In genomic region chr21:9774901-9775593, GRCh38 we compare ENCODE assay signal across 6 cellular contexts.
DNase-seq lines count a peak whose midpoint lies in the region; ATAC-seq and TF ChIP-seq lines count a peak whose summit lies in the region.
"Not testable (repeated sequence)": the region's sequence is repeated elsewhere in the genome, so short reads cannot be mapped to it uniquely, and the experiment has no call there.

No MANE protein-coding gene starts in this region.

- H3K27ac Mint-ChIP-seq in activated naive CD8-positive, alpha-beta T cell treated with anti-CD3 and anti-CD28 coated beads, Interleukin-2, amount 50 U/mL, for 24 hours; osteocyte (ENCODE audit: unreplicated experiment): not testable (repeated sequence)

- intact Hi-C loops in colonic mucosa (cut with DNase I); esophagus muscularis mucosa (cut with DNase I); upper lobe of right lung (cut with DNase I): not testable (repeated sequence)

- not testable (repeated sequence) for TF ChIP-seq CTCF in colonic mucosa (IDR thresholded peaks at IDR 0.05); esophagus muscularis mucosa (IDR thresholded peaks at IDR 0.05); osteocyte (IDR thresholded peaks at IDR 0.05); upper lobe of right lung (IDR thresholded peaks at IDR 0.05)

- not testable (repeated sequence) for H3K36me3 ChIP-seq in colonic mucosa, esophagus muscularis mucosa, upper lobe of right lung

- H3K9ac ChIP-seq in colonic mucosa (ENCODE audit: low read depth in 2 of 2, low read length in 2 of 2), result not testable (repeated sequence)

- not testable (repeated sequence) for H3K27me3 ChIP-seq in colonic mucosa, upper lobe of right lung
- H3K27me3 ChIP-seq in esophagus muscularis mucosa, result peaks cover 0 to 51% (median 0%) of the 10 kb centered on the region in 4 donors

- 76% methylated on average over 10 of the region's 10 CpGs for WGBS in esophagus muscularis mucosa

- TF ChIP-seq POLR2A in esophagus muscularis mucosa (IDR thresholded peaks at IDR 0.05; ENCODE audit: low read depth), result not testable (repeated sequence)

- DNase-seq in activated naive CD8-positive, alpha-beta T cell treated with anti-CD3 and anti-CD28 coated beads, Interleukin-2, amount 50 U/mL, for 24 hours; upper lobe of right lung: not testable (repeated sequence)
- peak; percentile 13 for DNase-seq in colonic mucosa
- peak; percentile 91 for DNase-seq in esophagus muscularis mucosa (ENCODE audit: extremely low spot score)
- DNase-seq in mucosa of gallbladder (ENCODE audit: low spot score), result peak; percentile 10
- DNase-seq in osteocyte (ENCODE audit: extremely low spot score, unreplicated experiment), result peak; percentile 79

- H3K27me3 Mint-ChIP-seq in activated naive CD8-positive, alpha-beta T cell treated with anti-CD3 and anti-CD28 coated beads, Interleukin-2, amount 50 U/mL, for 24 hours; osteocyte (ENCODE audit: unreplicated experiment): not testable (repeated sequence)

- not testable (repeated sequence) for H3K4me3 ChIP-seq in colonic mucosa, esophagus muscularis mucosa, upper lobe of right lung

- TF ChIP-seq EP300 in esophagus muscularis mucosa (IDR thresholded peaks at IDR 0.05), result not testable (repeated sequence)

- peaks cover 29% of the 10 kb centered on the region for H3K9me3 Mint-ChIP-seq in activated naive CD8-positive, alpha-beta T cell treated with anti-CD3 and anti-CD28 coated beads, Interleukin-2, amount 50 U/mL, for 24 hours
- peaks cover 52% of the 10 kb centered on the region for H3K9me3 Mint-ChIP-seq in osteocyte (ENCODE audit: unreplicated experiment)

- H3K27ac ChIP-seq in colonic mucosa; esophagus muscularis mucosa (replicated peaks in 1 of 4); upper lobe of right lung: not testable (repeated sequence)

- ATAC-seq in activated naive CD8-positive, alpha-beta T cell treated with anti-CD3 and anti-CD28 coated beads, Interleukin-2, amount 50 U/mL, for 24 hours, result peak; percentile 30
- ATAC-seq in upper lobe of right lung, result peak; percentile 7

- H3K4me1 ChIP-seq in colonic mucosa, esophagus muscularis mucosa, upper lobe of right lung: not testable (repeated sequence)

- not testable (repeated sequence) for H3K4me3 Mint-ChIP-seq in activated naive CD8-positive, alpha-beta T cell treated with anti-CD3 and anti-CD28 coated beads, Interleukin-2, amount 50 U/mL, for 24 hours; osteocyte (ENCODE audit: unreplicated experiment)

- H3K4me1 Mint-ChIP-seq in activated naive CD8-positive, alpha-beta T cell treated with anti-CD3 and anti-CD28 coated beads, Interleukin-2, amount 50 U/mL, for 24 hours; osteocyte (ENCODE audit: unreplicated experiment): not testable (repeated sequence)

- H3K9me3 ChIP-seq in colonic mucosa, upper lobe of right lung: not testable (repeated sequence)
- peaks cover 0 to 23% (median 0%) of the 10 kb centered on the region in 4 donors for H3K9me3 ChIP-seq in esophagus muscularis mucosa

- not testable (repeated sequence) for H3K36me3 Mint-ChIP-seq in activated naive CD8-positive, alpha-beta T cell treated with anti-CD3 and anti-CD28 coated beads, Interleukin-2, amount 50 U/mL, for 24 hours (ENCODE audit: low read depth); osteocyte (ENCODE audit: unreplicated experiment)
